ENCODE assay signal across 21 cellular contexts in genomic region chr6:45195137-45195536, GRCh38.
"Had no signal": no experiment of that assay in that cellular context is flagged by ENCODE, and none has a peak within 500 bp of the region (broad histone marks: within the 10 kb centered on the region; RNA-seq: fewer than 3 reads in every experiment).

No MANE protein-coding gene starts in this region.

- DNase-seq: Kasumi-1, KBM-7, MV-4-11, NCI-H1048, NCI-H1105, NCI-H1417, NCI-H1436 treated with DMSO at 0.1 percent for 48 hours, NCI-H1694, NCI-H187 treated with DMSO at 0.1 percent for 48 hours, NCI-H2029 treated with DMSO at 0.1 percent for 48 hours, NCI-H2107, NCI-H2227 treated with DMSO at 0.1 percent for 48 hours, NCI-H524, NCI-H526 treated with DMSO at 0.1 percent for 48 hours, NCI-H748 treated with DMSO at 0.1 percent for 48 hours, PC-3, SHP77 had no signal

- ATAC-seq: Panc1, PC-3, SK-N-SH treated with all-trans-retinoic acid at 6 μM for 48 hours had no signal

- H3K27ac ChIP-seq: HL-60, RWPE1 had no signal
